ENCODE assay signal across 8 cellular contexts in the genomic region with DNA sequence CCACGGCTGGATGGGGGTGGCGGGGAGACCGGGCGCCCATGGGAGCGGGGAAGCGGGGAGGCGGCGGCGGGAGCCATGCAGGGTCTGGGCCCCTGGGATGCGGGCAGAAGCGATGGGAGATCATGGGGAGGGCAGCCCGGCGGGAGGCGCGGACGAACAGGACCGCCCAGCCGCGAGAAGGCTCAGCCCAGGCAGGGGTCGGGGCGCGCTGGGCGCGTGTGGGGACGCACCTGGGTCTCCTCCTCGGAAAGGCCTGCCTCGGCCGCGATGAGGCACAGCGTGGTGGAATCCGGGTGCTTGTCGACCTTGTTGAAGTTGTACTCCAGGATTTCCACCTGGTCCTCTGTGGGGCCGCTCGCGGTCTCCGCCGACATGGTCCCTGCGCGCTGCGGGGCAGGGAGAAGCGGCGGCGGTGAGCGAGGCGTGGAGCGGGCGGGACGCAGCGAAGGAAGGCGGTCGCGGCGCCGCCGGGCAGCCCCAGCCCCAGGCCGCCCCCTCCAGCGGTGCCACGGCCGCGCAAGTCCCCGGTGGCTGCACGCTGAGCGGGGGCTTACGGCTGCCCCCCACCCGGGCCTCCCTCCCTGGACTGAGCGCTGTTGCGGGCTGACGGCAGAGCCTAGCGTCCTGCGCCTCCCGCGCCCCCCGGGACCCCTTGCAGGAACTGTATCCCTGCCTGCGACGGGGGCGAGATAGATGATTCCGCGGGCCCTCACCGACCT. TPM values are rescaled to one million over a fixed set of nuclear protein-coding genes. Genes with fewer than 3 reads are reported as not detected.
DNase-seq lines count a peak whose midpoint lies in the region; ATAC-seq and TF ChIP-seq lines count a peak whose summit lies in the region.

No MANE protein-coding gene starts in this region.

- ATAC-seq in left colon, result peak; percentile 47
- no peak for ATAC-seq in HG02763 (IDR thresholded peaks at IDR 0.05; ENCODE audit: unreplicated experiment)
- ATAC-seq in HG02884 (IDR thresholded peaks at IDR 0.05; ENCODE audit: unreplicated experiment), result no peak

- dilution Hi-C loops in mammary epithelial cell (cut with HindIII; ENCODE audit: low sequenced_read_pairs), result no loop called here

- H3K4me3 ChIP-seq in Peyer's patch, result peak overlapping the region; percentile 39 to 70 (median 60)
- H3K4me3 ChIP-seq in mammary epithelial cell (replicated peaks in 1 of 3; ENCODE audit: insufficient read depth in 1 of 3, low read depth in 2 of 3, low read length in 3 of 3), result peak overlapping the region; percentile 28 to 55 (median 55)

- peaks cover 0 to 4% of the 10 kb centered on the region in 2 donors for H3K27me3 ChIP-seq in Peyer's patch
- peaks cover 36% of the 10 kb centered on the region for H3K27me3 ChIP-seq in mammary epithelial cell (ENCODE audit: insufficient read depth, low read length)

- 3% methylated on average over 10 of the region's 79 CpGs for WGBS in mammary epithelial cell (ENCODE audit: low coverage, missing lambda C conversion rate)

- BruUV-seq in mammary epithelial cell (replicated peaks; lab: Mats Ljungman, UMichigan), result no TSS peak

- in situ Hi-C loops in mammary epithelial cell (cut with MboI; ENCODE audit: low sequenced_read_pairs in 2 of 2), result no loop called here

- H3K27ac ChIP-seq in Peyer's patch, result peak overlapping the region in 3 of 4 donors; percentile 57 to 84 (median 76)
- no peak overlapping the region for H3K27ac ChIP-seq in mammary epithelial cell (ENCODE audit: insufficient read depth, low read depth, low read length)

- H3K9me3 ChIP-seq in Peyer's patch, result no peaks in the 10 kb centered on the region
- H3K9me3 ChIP-seq in mammary epithelial cell (replicated peaks; ENCODE audit: insufficient read depth, low read length), result no peaks in the 10 kb centered on the region

- H3K9ac ChIP-seq in mammary epithelial cell (ENCODE audit: insufficient read depth, low read length), result no peak overlapping the region

- H3K4me1 ChIP-seq in Peyer's patch (peaks cover 0 to 38% (median 7%) of the 10 kb centered on the region in 4 donors), mammary epithelial cell (ENCODE audit: insufficient read depth, low read length) (peaks cover 25% of the 10 kb centered on the region)

- H3K36me3 ChIP-seq in Peyer's patch (no peaks in the 10 kb centered on the region), mammary epithelial cell (ENCODE audit: insufficient read depth, low read length) (no peaks in the 10 kb centered on the region)

- peak overlapping the region; percentile 97 for H3K4me2 ChIP-seq in mammary epithelial cell (ENCODE audit: insufficient read depth, low read depth, low read length)

- H2AFZ ChIP-seq in mammary epithelial cell (ENCODE audit: low read depth, low read length), result peak overlapping the region; percentile 81

- DNase-seq in ELF-1 (ENCODE audit: low read depth, low spot score) (peak; percentile 36), Peyer's patch (peak in 2 of 3 donors; percentile 48 to 56), mammary epithelial cell (no peak), left colon (peak in 1 of 2 donors; percentile 26)
- DNase-seq in stimulated activated CD8-positive, alpha-beta memory T cell treated with anti-CD3 and anti-CD28 coated beads, Interleukin-12 subunit alpha, Interleukin-12 subunit beta, amount 100 ng/mL, for 4 hours (ENCODE audit: low read depth), result peak; percentile 7
- no peak for DNase-seq in effector CD4-positive, alpha-beta T cell

- H3K79me2 ChIP-seq in mammary epithelial cell (ENCODE audit: insufficient read depth, low read length), result no peaks in the 10 kb centered on the region

- intact Hi-C loops in mammary epithelial cell (cut with micrococcal nuclease), result loop anchor here (2.0 kb wide), 1 partner anchor 79 kb away; no protein-coding TSS in a partner anchor
- intact Hi-C loops in left colon (cut with DNase I, micrococcal nuclease), result no loop called here

- TF ChIP-seq POLR2A in Peyer's patch (IDR thresholded peaks at IDR 0.05), result no peak

- CTCF ChIA-PET in mammary epithelial cell (lab: Charles Lee; ENCODE audit: low non-redundant PET), result no interaction called here

- TF ChIP-seq CTCF in Peyer's patch (IDR thresholded peaks at IDR 0.05), result no peak
- TF ChIP-seq CTCF in mammary epithelial cell (conservative IDR thresholded peaks at IDR 0.05 in 1 of 2, IDR thresholded peaks at IDR 0.05 in 1 of 2; ENCODE audit: extremely low read depth in 1 of 2, insufficient read depth in 1 of 2, low read depth in 1 of 2, low read length in 2 of 2), result no peak

- no peaks in the 10 kb centered on the region for H4K20me1 ChIP-seq in mammary epithelial cell (ENCODE audit: insufficient read depth, low read length)

RNA-seq across cellular contexts. Expression of a gene that starts 25.3 kb away (rescaled TPM):
- total RNA-seq in Peyer's patch, result 10 to 100 TPM in 1 of 4 donors, 1 to 10 TPM in 3; 2.7 to 14.4 (median 7.0) TPM
- under 1 TPM in 1 of 2 donors, not detected in 1; under 0.01 TPM for total RNA-seq in mammary epithelial cell
- polyA plus RNA-seq in mammary epithelial cell, result 0.07 TPM
- not detected for polyA minus RNA-seq in mammary epithelial cell
- 1 to 10 TPM in 1 of 2 donors, under 1 TPM in 1; 0.76 to 2.7 TPM for total RNA-seq in left colon

Comparison
In these comparisons a context has a peak if more than half of its experiments do, and no peak if none do; other contexts are left out.
1. DNase-seq: peak in ELF-1 (single experiment), Peyer's patch (2 of 3) and stimulated activated CD8-positive, alpha-beta memory T cell treated with anti-CD3 and anti-CD28 coated beads, Interleukin-12 subunit alpha, Interleukin-12 subunit beta, amount 100 ng/mL, for 4 hours (single experiment); none in mammary epithelial cell (single experiment) and effector CD4-positive, alpha-beta T cell (single experiment).